In the genomic region with DNA sequence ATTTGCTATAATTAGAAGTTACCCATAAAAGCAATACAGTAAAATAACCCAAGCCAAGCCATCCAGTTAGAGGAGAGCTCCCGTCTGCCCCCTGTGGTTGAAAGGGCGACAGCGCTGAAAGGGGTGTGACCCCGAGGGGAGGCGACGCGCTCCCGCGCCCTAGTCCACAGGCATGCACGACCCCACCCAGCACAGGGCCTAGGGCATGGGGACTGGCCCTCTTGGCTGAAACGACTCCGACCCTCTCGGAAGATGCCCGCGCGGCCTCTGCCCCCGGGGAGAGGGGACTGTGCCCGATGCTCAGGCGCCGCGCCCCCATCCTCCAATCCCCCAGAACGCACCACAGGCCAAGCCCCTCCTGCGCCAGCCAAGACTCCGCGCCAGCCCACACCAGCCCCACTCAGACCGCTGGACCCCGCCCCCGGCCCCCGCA, we compare ENCODE assay signal across 8 cellular contexts.
A peak's percentile ranks its signal among the peaks of the same experiment; 100 is the strongest.
DNase-seq lines count a peak whose midpoint lies in the region; ATAC-seq and TF ChIP-seq lines count a peak whose summit lies in the region.

No MANE protein-coding gene starts in this region.

- peak; percentile 54 for TF ChIP-seq CTCF in AG04449 (IDR thresholded peaks at IDR 0.05; ENCODE audit: insufficient read depth, low read length, missing control alignments)
- TF ChIP-seq CTCF in epithelial cell of proximal tubule (conservative IDR thresholded peaks at IDR 0.05; ENCODE audit: low read depth, low read length), result peak; percentile 64

- H3K27me3 Mint-ChIP-seq in naive thymus-derived CD8-positive, alpha-beta T cell, result no peaks in the 10 kb centered on the region

- no peaks in the 10 kb centered on the region for H3K36me3 Mint-ChIP-seq in naive thymus-derived CD8-positive, alpha-beta T cell

- CTCF ChIA-PET in AG04449 (lab: Yijun Ruan, JAX), result interaction anchor here (0.7 to 7.3 kb wide), 8 partner anchors 8 to 69 kb away, joined by 3 to 83 read pairs (median 5); no protein-coding TSS in a partner anchor

- no peaks in the 10 kb centered on the region for H3K9me3 Mint-ChIP-seq in naive thymus-derived CD8-positive, alpha-beta T cell

- peaks cover 4 to 10% (median 6%) of the 10 kb centered on the region in 4 donors for H3K4me1 Mint-ChIP-seq in naive thymus-derived CD8-positive, alpha-beta T cell

- H3K4me3 ChIP-seq in AG04449 (ENCODE audit: low read depth, low read length) (peak overlapping the region; percentile 45), epithelial cell of proximal tubule (ENCODE audit: low read depth, low read length) (peak overlapping the region; percentile 41)

- ATAC-seq in GM19043 (IDR thresholded peaks at IDR 0.05; ENCODE audit: low read depth, unreplicated experiment), result peak; percentile 43
- ATAC-seq in HG03460 (IDR thresholded peaks at IDR 0.05; ENCODE audit: unreplicated experiment), result peak; percentile 50
- ATAC-seq in naive thymus-derived CD8-positive, alpha-beta T cell, result peak; percentile 73 to 78
- ATAC-seq in HG03442 (IDR thresholded peaks at IDR 0.05; ENCODE audit: unreplicated experiment), result no peak

- DNase-seq in AG04449 (ENCODE audit: low read depth, low spot score) (no peak), epithelial cell of proximal tubule (ENCODE audit: low read depth) (no peak), superior temporal gyrus (ENCODE audit: extremely low spot score) (peak; percentile 37)
- peak; percentile 79 for DNase-seq in activated CD4-positive, alpha-beta T cell treated with anti-CD3 and anti-CD28 coated beads for 48 hours
- peak in 9 of 10 donors; percentile 30 to 77 (median 47) for DNase-seq in naive thymus-derived CD8-positive, alpha-beta T cell

- H3K4me3 Mint-ChIP-seq in naive thymus-derived CD8-positive, alpha-beta T cell, result peak overlapping the region; percentile 73 to 89 (median 84)

- POLR2A ChIA-PET in AG04449 (lab: Yijun Ruan, JAX), result interaction anchor here (1.0 kb wide), 1 partner anchor 64 kb away, joined by 3 read pairs; the partner anchor contains the start of gene CSGALNACT2
- POLR2A ChIA-PET in naive thymus-derived CD8-positive, alpha-beta T cell (lab: Charles Lee), result interaction anchor here (1.3 kb wide), 1 partner anchor 65 kb away, joined by 4 read pairs; no protein-coding TSS in a partner anchor

- H3K27ac Mint-ChIP-seq in naive thymus-derived CD8-positive, alpha-beta T cell, result peak overlapping the region in 3 of 10 donors; percentile 6 to 80 (median 15)

Comparison
In these comparisons a context has a peak if more than half of its experiments do, and no peak if none do; other contexts are left out.
1. DNase-seq: peak in activated CD4-positive, alpha-beta T cell treated with anti-CD3 and anti-CD28 coated beads for 48 hours (single experiment), naive thymus-derived CD8-positive, alpha-beta T cell (9 of 10) and superior temporal gyrus (single experiment); none in AG04449 (single experiment) and epithelial cell of proximal tubule (single experiment).